Comparison of ENCODE assay signal across 10 cellular contexts in the genomic region with DNA sequence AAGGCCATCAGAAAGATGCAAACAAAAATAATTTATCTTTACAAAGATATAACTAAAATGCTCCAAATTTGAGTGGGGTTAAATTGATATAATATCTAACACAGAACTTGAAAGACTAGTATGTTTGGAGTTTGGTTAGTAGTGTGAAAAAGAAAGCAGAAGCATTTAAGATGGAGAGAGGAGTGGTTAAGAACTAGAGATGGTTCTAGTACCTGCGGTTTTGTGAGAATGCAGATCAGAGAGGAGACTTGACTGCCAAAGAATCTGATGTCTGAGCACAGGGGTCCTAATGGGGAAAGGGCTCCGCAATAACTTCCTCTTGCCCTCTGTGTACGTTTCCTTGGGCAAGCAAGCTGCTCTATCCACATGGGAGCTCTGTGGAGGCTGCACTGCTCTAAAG.
"Had no signal": no experiment of that assay in that cellular context is flagged by ENCODE, and none has a peak within 500 bp of the region (broad histone marks: within the 10 kb centered on the region; RNA-seq: fewer than 3 reads in every experiment).

No MANE protein-coding gene starts in this region.

- H3K4me1 ChIP-seq: HAP-1 had no signal

- H3K4me3 Mint-ChIP-seq: GM23338, H9, HFFc6 had no signal

- H3K9me3 Mint-ChIP-seq: GM23338 had no signal

- H3K9ac ChIP-seq: GM23248 had no signal

- H3K27ac Mint-ChIP-seq: GM23338, H9, HFFc6 had no signal

- ATAC-seq: GM23338, HCT116 had no signal

- H3K27ac ChIP-seq: GM23248 had no signal

- H3K4me2 ChIP-seq: GM23338 had no signal

- H3K4me1 Mint-ChIP-seq: GM23338 had no signal

- H3K9me3 ChIP-seq: HAP-1 had no signal

- H2AFZ ChIP-seq: GM23248 had no signal

- H3K36me3 ChIP-seq: HAP-1 had no signal

- DNase-seq: GM23248, GOT3, H7, H9, HCEC 1CT, HFFc6 had no signal

- H3K4me3 ChIP-seq: GM23248, GM23338, HAP-1 had no signal

- FAIRE-seq: H54 had no signal
